23 cellular contexts compared by ENCODE assay signal in the genomic region with DNA sequence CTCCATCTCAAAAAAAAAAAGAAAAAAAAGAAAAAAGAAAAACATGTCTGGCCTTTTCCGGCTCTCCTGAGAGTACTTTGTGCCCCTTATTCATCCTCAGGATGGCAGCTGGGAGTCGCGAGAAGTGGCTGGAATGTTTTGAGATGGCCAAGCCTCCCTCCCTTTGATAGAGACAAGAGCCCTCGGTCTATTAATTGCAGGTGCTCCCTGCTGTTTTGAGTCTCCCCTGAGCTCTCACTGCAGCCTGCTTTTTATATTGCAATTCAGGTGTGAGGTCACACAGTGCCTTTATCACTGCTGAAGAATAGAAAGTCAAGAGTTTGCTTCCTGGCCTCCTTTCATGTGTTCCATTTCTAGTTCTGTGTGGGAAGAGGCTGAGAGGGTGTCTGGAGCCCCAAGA. TPM values are rescaled to one million over a fixed set of nuclear protein-coding genes. Genes with fewer than 3 reads are reported as not detected.
DNase-seq lines count a peak whose midpoint lies in the region; ATAC-seq and TF ChIP-seq lines count a peak whose summit lies in the region.
"Had no signal": no experiment of that assay in that cellular context is flagged by ENCODE, and none has a peak within 500 bp of the region (broad histone marks: within the 10 kb centered on the region; RNA-seq: fewer than 3 reads in every experiment).

No MANE protein-coding gene starts in this region.

- no peaks in the 10 kb centered on the region for H3K36me3 Mint-ChIP-seq in activated naive CD8-positive, alpha-beta T cell treated with anti-CD3 and anti-CD28 coated beads, Interleukin-2, amount 50 U/mL, for 24 hours (ENCODE audit: low read depth)
- H3K36me3 Mint-ChIP-seq in activated naive CD8-positive, alpha-beta T cell treated with anti-CD3 and anti-CD28 coated beads for 36 hours: no peaks in the 10 kb centered on the region
- H3K36me3 Mint-ChIP-seq: CD4-positive, alpha-beta memory T cell; stimulated activated effector memory CD8-positive, alpha-beta T cell treated with anti-CD3 and anti-CD28 coated beads, Interleukin-12 subunit alpha, Interleukin-12 subunit beta, amount 100 ng/mL, for 72 hours had no signal

- H2BK120ac ChIP-seq in neuronal stem cell (ENCODE audit: low read depth, low read length): no peak overlapping the region

- H3K36me3 ChIP-seq in RWPE2 (ENCODE audit: low read depth): peaks cover 18% of the 10 kb centered on the region
- H3K36me3 ChIP-seq in lower lobe of right lung: no peaks in the 10 kb centered on the region
- H3K36me3 ChIP-seq in neuronal stem cell (replicated peaks in 1 of 2; ENCODE audit: control insufficient read depth in 2 of 2, insufficient read depth in 2 of 2, low read length in 2 of 2): no peaks in the 10 kb centered on the region
- H3K36me3 ChIP-seq: heart left ventricle, transverse colon had no signal

- peaks cover 6% of the 10 kb centered on the region for H3K27me3 Mint-ChIP-seq in activated naive CD8-positive, alpha-beta T cell treated with anti-CD3 and anti-CD28 coated beads, Interleukin-2, amount 50 U/mL, for 24 hours
- H3K27me3 Mint-ChIP-seq in activated naive CD8-positive, alpha-beta T cell treated with anti-CD3 and anti-CD28 coated beads for 36 hours: no peaks in the 10 kb centered on the region

- H3K14ac ChIP-seq in neuronal stem cell (ENCODE audit: low read length): no peak overlapping the region

- no peak overlapping the region for H2AK5ac ChIP-seq in neuronal stem cell (ENCODE audit: low read depth, low read length)

- no peak overlapping the region for H2BK12ac ChIP-seq in neuronal stem cell (ENCODE audit: low read length)

- H3K27me3 ChIP-seq in RWPE2 (ENCODE audit: insufficient read depth, poor library complexity, severe bottlenecking) (no peaks in the 10 kb centered on the region), lower lobe of right lung (ENCODE audit: low read depth) (no peaks in the 10 kb centered on the region), neuronal stem cell (ENCODE audit: control insufficient read depth in 3 of 3, insufficient read depth in 3 of 3, low read depth in 1 of 3, low read length in 3 of 3) (no peaks in the 10 kb centered on the region)
- H3K27me3 ChIP-seq: body of pancreas, heart left ventricle, transverse colon had no signal

- no peak overlapping the region for H3K23ac ChIP-seq in neuronal stem cell (ENCODE audit: low read depth, low read length, poor library complexity)

- no peak for TF ChIP-seq CTCF in RWPE2 (IDR thresholded peaks at IDR 0.05; ENCODE audit: poor library complexity, severe bottlenecking)
- no peak for TF ChIP-seq CTCF in lower lobe of right lung (IDR thresholded peaks at IDR 0.05)

- H3K9me3 ChIP-seq in RWPE2 (ENCODE audit: severe bottlenecking) (no peaks in the 10 kb centered on the region), lower lobe of right lung (no peaks in the 10 kb centered on the region), neuronal stem cell (replicated peaks in 1 of 2; ENCODE audit: control insufficient read depth in 2 of 2, insufficient read depth in 1 of 2, low read depth in 1 of 2, low read length in 2 of 2) (no peaks in the 10 kb centered on the region)
- H3K9me3 ChIP-seq: body of pancreas, heart left ventricle, transverse colon had no signal

- no peak overlapping the region for H3K4ac ChIP-seq in neuronal stem cell (ENCODE audit: low read length)

- no peaks in the 10 kb centered on the region for H3K9me3 Mint-ChIP-seq in activated naive CD8-positive, alpha-beta T cell treated with anti-CD3 and anti-CD28 coated beads, Interleukin-2, amount 50 U/mL, for 24 hours
- no peaks in the 10 kb centered on the region for H3K9me3 Mint-ChIP-seq in activated naive CD8-positive, alpha-beta T cell treated with anti-CD3 and anti-CD28 coated beads for 36 hours
- H3K9me3 Mint-ChIP-seq: activated naive CD4-positive, alpha-beta T cell treated with anti-CD3 and anti-CD28 coated beads for 36 hours; CD4-positive, alpha-beta memory T cell; stimulated activated effector memory CD8-positive, alpha-beta T cell treated with anti-CD3 and anti-CD28 coated beads, Interleukin-12 subunit alpha, Interleukin-12 subunit beta, amount 100 ng/mL, for 72 hours had no signal

- no peak overlapping the region for H3K4me2 ChIP-seq in neuronal stem cell (ENCODE audit: insufficient read depth, low read length, poor library complexity, severe bottlenecking)
- H3K4me2 ChIP-seq: KMS-11 had no signal

- peak overlapping the region; percentile 22 for H3K27ac Mint-ChIP-seq in activated naive CD8-positive, alpha-beta T cell treated with anti-CD3 and anti-CD28 coated beads, Interleukin-2, amount 50 U/mL, for 24 hours
- no peak overlapping the region for H3K27ac Mint-ChIP-seq in activated naive CD8-positive, alpha-beta T cell treated with anti-CD3 and anti-CD28 coated beads for 36 hours
- H3K27ac Mint-ChIP-seq: activated naive CD4-positive, alpha-beta T cell treated with anti-CD3 and anti-CD28 coated beads for 36 hours; CD4-positive, alpha-beta memory T cell had no signal

- no peak overlapping the region for H2BK5ac ChIP-seq in neuronal stem cell (ENCODE audit: low read length)

- no peak overlapping the region for H4K8ac ChIP-seq in neuronal stem cell (ENCODE audit: low read depth, low read length)

- H3K4me3 ChIP-seq in RWPE2 (ENCODE audit: severe bottlenecking) (no peak overlapping the region), lower lobe of right lung (no peak overlapping the region), neuronal stem cell (ENCODE audit: low read length in 2 of 2) (no peak overlapping the region)
- H3K4me3 ChIP-seq: body of pancreas, heart left ventricle, transverse colon had no signal

- no peak overlapping the region for H4K91ac ChIP-seq in neuronal stem cell (ENCODE audit: low read depth, low read length, poor library complexity)

- no peak for DNase-seq in activated naive CD8-positive, alpha-beta T cell treated with anti-CD3 and anti-CD28 coated beads, Interleukin-2, amount 50 U/mL, for 24 hours
- DNase-seq in activated naive CD8-positive, alpha-beta T cell treated with anti-CD3 and anti-CD28 coated beads for 36 hours: no peak
- DNase-seq in RWPE2 (ENCODE audit: low spot score): peak; percentile 10
- no peak for DNase-seq in lower lobe of right lung
- no peak for DNase-seq in neuronal stem cell (ENCODE audit: low spot score)
- DNase-seq in cerebellar cortex (ENCODE audit: low spot score): no peak
- no peak for DNase-seq in amniotic stem cell (lab: John Stamatoyannopoulos, UW)
- no peak for DNase-seq in foreskin melanocyte
- DNase-seq: ACHN; activated CD4-positive, CD25-positive, alpha-beta regulatory T cell treated with anti-CD3 and anti-CD28 coated beads, Interleukin-2, amount 50 U/mL, for 72 hours; activated CD8-positive, alpha-beta memory T cell treated with anti-CD3 and anti-CD28 coated beads, Interleukin-2, amount 50 U/mL, for 4 hours; body of pancreas; CD4-positive, alpha-beta memory T cell; heart left ventricle; NCI-H1092; NCI-H446 treated with DMSO at 0.1 percent for 48 hours; stimulated activated CD4-positive, alpha-beta T cell treated with anti-CD3 and anti-CD28 coated beads, Interleukin-12 subunit alpha, Interleukin-12 subunit beta, amount 100 ng/mL, for 4 hours; T1000; transverse colon had no signal

- H3K4me1 Mint-ChIP-seq in activated naive CD8-positive, alpha-beta T cell treated with anti-CD3 and anti-CD28 coated beads, Interleukin-2, amount 50 U/mL, for 24 hours: peaks cover 33% of the 10 kb centered on the region
- H3K4me1 Mint-ChIP-seq in activated naive CD8-positive, alpha-beta T cell treated with anti-CD3 and anti-CD28 coated beads for 36 hours: peaks cover 17% of the 10 kb centered on the region

- intact Hi-C loops in lower lobe of right lung (cut with DNase I): no loop called here

- H3K18ac ChIP-seq in neuronal stem cell (ENCODE audit: low read length): no peak overlapping the region

- H2BK15ac ChIP-seq in neuronal stem cell (ENCODE audit: low read length): no peak overlapping the region

- H3K4me1 ChIP-seq in RWPE2 (ENCODE audit: insufficient read depth, poor library complexity, severe bottlenecking) (peaks cover 45% of the 10 kb centered on the region), lower lobe of right lung (peaks cover 25% of the 10 kb centered on the region), neuronal stem cell (ENCODE audit: control insufficient read depth in 2 of 2, insufficient read depth in 1 of 2, low read depth in 1 of 2, low read length in 2 of 2) (peaks cover 10 to 13% of the 10 kb centered on the region in 2 donors)

- H3K9ac ChIP-seq in neuronal stem cell (ENCODE audit: low read depth, low read length, poor library complexity): no peak overlapping the region
- H3K9ac ChIP-seq: KMS-11 had no signal

- WGBS in neuronal stem cell (ENCODE audit: extremely low coverage in 2 of 2, insufficient read length in 2 of 2, insufficient replicate concordance in 1 of 2), 2 donors: no CpG with 5 or more reads among the region's 4 CpGs

- H3K4me3 Mint-ChIP-seq in activated naive CD8-positive, alpha-beta T cell treated with anti-CD3 and anti-CD28 coated beads, Interleukin-2, amount 50 U/mL, for 24 hours: no peak overlapping the region
- no peak overlapping the region for H3K4me3 Mint-ChIP-seq in activated naive CD8-positive, alpha-beta T cell treated with anti-CD3 and anti-CD28 coated beads for 36 hours
- H3K4me3 Mint-ChIP-seq: activated naive CD4-positive, alpha-beta T cell treated with anti-CD3 and anti-CD28 coated beads for 36 hours; CD4-positive, alpha-beta memory T cell had no signal

- no peak for ATAC-seq in activated naive CD8-positive, alpha-beta T cell treated with anti-CD3 and anti-CD28 coated beads, Interleukin-2, amount 50 U/mL, for 24 hours
- no peak for ATAC-seq in RWPE2 (ENCODE audit: low read depth)
- ATAC-seq in lower lobe of right lung: peak; percentile 31 to 63
- ATAC-seq: body of pancreas; heart left ventricle; stimulated activated effector memory CD8-positive, alpha-beta T cell treated with anti-CD3 and anti-CD28 coated beads, Interleukin-12 subunit alpha, Interleukin-12 subunit beta, amount 100 ng/mL, for 72 hours had no signal

- peak overlapping the region; percentile 81 for H3K27ac ChIP-seq in RWPE2 (ENCODE audit: poor library complexity, severe bottlenecking)
- H3K27ac ChIP-seq in lower lobe of right lung: peak overlapping the region; percentile 53
- H3K27ac ChIP-seq in neuronal stem cell (replicated peaks; ENCODE audit: low read length): no peak overlapping the region
- H3K27ac ChIP-seq: body of pancreas, heart left ventricle, KMS-11 had no signal

- no peaks in the 10 kb centered on the region for H3K79me1 ChIP-seq in neuronal stem cell (ENCODE audit: low read depth, low read length)

- H2AFZ ChIP-seq in neuronal stem cell (ENCODE audit: low read length): no peak overlapping the region

RNA-seq across cellular contexts. Expression of gene CA12, which starts 10.9 kb away (rescaled TPM):
- total RNA-seq in activated naive CD8-positive, alpha-beta T cell treated with anti-CD3 and anti-CD28 coated beads for 36 hours: under 1 TPM in 1 of 2 experiments, not detected in 1; 0.39 TPM
- 4.9 TPM for total RNA-seq in lower lobe of right lung
- 0.43 TPM for polyA plus RNA-seq in neuronal stem cell (2013, experiment 1 of 2)
- 0.46 TPM for polyA plus RNA-seq in neuronal stem cell (2013, experiment 2 of 2)
- total RNA-seq: CD4-positive, alpha-beta memory T cell; OCI-LY7 had no signal
- polyA plus RNA-seq: CD4-positive, alpha-beta memory T cell had no signal

Comparison
In these comparisons a context has a peak if more than half of its experiments do, and no peak if none do; other contexts are left out.
1. ATAC-seq: peak in lower lobe of right lung (2 of 2); none in activated naive CD8-positive, alpha-beta T cell treated with anti-CD3 and anti-CD28 coated beads, Interleukin-2, amount 50 U/mL, for 24 hours (single experiment) and RWPE2 (single experiment).